13 cellular contexts compared by ENCODE assay signal in the genomic region with DNA sequence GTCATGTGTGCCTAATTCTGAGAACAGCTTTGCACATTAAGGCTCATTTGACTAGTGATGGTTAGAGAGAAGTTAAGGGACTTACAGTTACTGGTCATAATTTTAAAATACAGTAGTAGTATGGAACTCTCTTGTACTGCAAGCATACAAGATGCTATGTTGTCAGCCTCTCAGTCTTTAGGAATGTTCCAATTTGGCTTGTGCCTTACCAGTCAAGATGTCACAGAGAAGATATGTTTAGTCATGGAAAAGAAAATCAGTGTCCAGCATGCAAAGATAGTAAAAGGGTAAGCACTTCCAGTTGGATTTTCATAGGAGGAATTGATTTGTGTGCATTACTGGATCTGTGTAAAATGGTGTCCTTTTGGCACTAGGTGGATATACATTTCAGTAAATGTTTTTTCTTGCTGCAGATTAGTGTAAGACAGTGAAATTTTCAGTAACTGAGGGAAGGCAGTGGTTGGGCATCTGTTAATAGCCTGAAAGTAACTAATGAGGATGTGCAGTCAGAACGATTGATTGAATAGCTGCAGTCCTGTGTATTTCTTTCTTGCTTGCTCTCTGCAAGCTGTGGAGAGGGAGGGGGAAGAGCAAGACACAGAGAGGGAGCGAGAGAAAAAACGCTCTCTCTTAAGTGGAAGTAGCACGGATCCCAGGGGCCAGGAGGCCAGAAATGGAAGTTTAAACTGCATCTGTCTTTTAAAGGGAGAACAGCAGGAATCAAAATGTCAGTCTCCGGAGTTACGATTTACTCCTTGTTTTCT.
DNase-seq lines count a peak whose midpoint lies in the region; ATAC-seq and TF ChIP-seq lines count a peak whose summit lies in the region.
"Had no signal": no experiment of that assay in that cellular context is flagged by ENCODE, and none has a peak within 500 bp of the region (broad histone marks: within the 10 kb centered on the region; RNA-seq: fewer than 3 reads in every experiment).

No MANE protein-coding gene starts in this region.

- H3K27me3 ChIP-seq in left ventricle myocardium inferior (ENCODE audit: low read depth) (no peaks in the 10 kb centered on the region), right atrium auricular region (no peaks in the 10 kb centered on the region), left lung (no peaks in the 10 kb centered on the region)
- H3K27me3 ChIP-seq: heart right ventricle, transverse colon had no signal

- H3K4me1 ChIP-seq in left ventricle myocardium inferior, result peaks cover 29% of the 10 kb centered on the region
- peaks cover 0 to 16% of the 10 kb centered on the region in 2 donors for H3K4me1 ChIP-seq in right atrium auricular region
- H3K4me1 ChIP-seq in left lung, result no peaks in the 10 kb centered on the region
- H3K4me1 ChIP-seq: transverse colon had no signal

- H3K4me3 ChIP-seq in left ventricle myocardium inferior (peak overlapping the region; percentile 18), right atrium auricular region (no peak overlapping the region), cardiac fibroblast (replicated peaks in 1 of 2; ENCODE audit: low read depth in 2 of 2, low read length in 2 of 2) (no peak overlapping the region), left lung (no peak overlapping the region)
- H3K4me3 ChIP-seq: PC-9, transverse colon had no signal

- ATAC-seq in left lung (peak; percentile 16), GM18520 (IDR thresholded peaks at IDR 0.05; ENCODE audit: unreplicated experiment) (no peak)
- ATAC-seq: activated CD4-positive, alpha-beta T cell treated with anti-CD3 and anti-CD28 coated beads for 36 hours had no signal

- H3K27ac ChIP-seq in left ventricle myocardium inferior (replicated peaks), result no peak overlapping the region
- H3K27ac ChIP-seq in right atrium auricular region, result no peak overlapping the region
- no peak overlapping the region for H3K27ac ChIP-seq in left lung
- H3K27ac ChIP-seq: heart right ventricle, PC-9, transverse colon had no signal

- TF ChIP-seq CTCF in left ventricle myocardium inferior (IDR thresholded peaks at IDR 0.05; ENCODE audit: borderline replicate concordance), result no peak
- TF ChIP-seq CTCF in right atrium auricular region (IDR thresholded peaks at IDR 0.05), result no peak
- TF ChIP-seq CTCF in cardiac fibroblast (IDR thresholded peaks at IDR 0.05; ENCODE audit: low read depth, low read length), result no peak
- no peak for TF ChIP-seq CTCF in left lung (IDR thresholded peaks at IDR 0.05)

- no peaks in the 10 kb centered on the region for H3K9me3 ChIP-seq in left ventricle myocardium inferior (replicated peaks)
- H3K9me3 ChIP-seq in right atrium auricular region, result no peaks in the 10 kb centered on the region
- H3K9me3 ChIP-seq in left lung, result no peaks in the 10 kb centered on the region
- H3K9me3 ChIP-seq: heart right ventricle, transverse colon had no signal

- peaks cover 10% of the 10 kb centered on the region for H3K36me3 ChIP-seq in left ventricle myocardium inferior
- no peaks in the 10 kb centered on the region for H3K36me3 ChIP-seq in right atrium auricular region
- H3K36me3 ChIP-seq in left lung, result no peaks in the 10 kb centered on the region
- H3K36me3 ChIP-seq: transverse colon had no signal

- DNase-seq in left ventricle myocardium inferior, result no peak
- DNase-seq in right atrium auricular region (ENCODE audit: low spot score), result no peak
- DNase-seq in cardiac fibroblast (ENCODE audit: low read depth in 2 of 2), result peak; percentile 45 to 67
- no peak for DNase-seq in left lung
- peak; percentile 47 for DNase-seq in superior temporal gyrus (ENCODE audit: extremely low spot score)
- DNase-seq in kidney tubule cell (ENCODE audit: low spot score), result no peak
- no peak for DNase-seq in NOMO-1 (lab: John Stamatoyannopoulos, UW; ENCODE audit: unreplicated experiment in 2 of 2)
- DNase-seq: activated CD4-positive, alpha-beta T cell treated with anti-CD3 and anti-CD28 coated beads for 36 hours; activated T-cell treated with anti-CD3 and anti-CD28 coated beads, Interleukin-2, amount 50 U/mL, for 48 hours; heart right ventricle; PC-9; transverse colon had no signal

- intact Hi-C loops in left ventricle myocardium inferior (cut with micrococcal nuclease), result no loop called here
- intact Hi-C loops in left lung (cut with DNase I), result no loop called here

Comparison
In these comparisons a context has a peak if more than half of its experiments do, and no peak if none do; other contexts are left out.
1. DNase-seq: peak in cardiac fibroblast (2 of 2) and superior temporal gyrus (single experiment); none in left ventricle myocardium inferior (single experiment), right atrium auricular region (single experiment), left lung (0 of 2), kidney tubule cell (single experiment) and NOMO-1 (0 of 2).